15 cellular contexts compared by ENCODE assay signal in the genomic region with DNA sequence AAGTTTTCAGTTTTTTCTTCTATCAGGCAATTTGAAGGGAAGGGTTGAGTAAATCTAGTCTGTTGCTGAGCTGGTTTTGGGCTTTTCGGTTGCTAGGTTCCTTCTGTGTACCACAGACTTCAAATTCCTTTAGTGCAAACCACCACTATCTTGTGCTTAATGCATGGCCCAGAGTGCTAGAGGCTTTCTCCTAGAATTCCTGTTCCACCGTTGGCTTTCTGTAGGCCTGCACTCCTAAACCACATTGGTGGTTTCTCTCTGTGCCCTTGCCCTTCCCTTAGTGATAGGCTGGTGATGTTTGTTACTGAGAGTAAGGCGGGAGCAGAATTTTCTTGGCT. TPM values are rescaled to one million over a fixed set of nuclear protein-coding genes. Genes with fewer than 3 reads are reported as not detected.
DNase-seq lines count a peak whose midpoint lies in the region; ATAC-seq and TF ChIP-seq lines count a peak whose summit lies in the region.
"Had no signal": no experiment of that assay in that cellular context is flagged by ENCODE, and none has a peak within 500 bp of the region (broad histone marks: within the 10 kb centered on the region; RNA-seq: fewer than 3 reads in every experiment).

No MANE protein-coding gene starts in this region.

- no peaks in the 10 kb centered on the region for H3K36me3 ChIP-seq in PC-9 (ENCODE audit: low read depth)
- H3K36me3 ChIP-seq: adrenal gland; BLaER1 treated with 17β-estradiol and CSF1 and Interleukin-3, amounts not matched to agents 10 nM and 100 nM; uterus; WERI-Rb-1 had no signal

- POLR2A ChIA-PET in PC-9 (lab: Charles Lee; ENCODE audit: unreplicated experiment): interaction anchor here (0.6 kb wide), 4 partner anchors 26 to 49 kb away, joined by 3 to 7 read pairs (median 4); a partner anchor contains a TSS
- POLR2A ChIA-PET in activated CD8-positive, alpha-beta T cell treated with anti-CD3 and anti-CD28 coated beads, Interleukin-2, amount 10 ng/mL, durations not matched to agents 7 days and 5 days (lab: Charles Lee): no interaction called here

- peak; percentile 13 for DNase-seq in EL
- peak; percentile 36 to 85 for DNase-seq in PC-9
- no peak for DNase-seq in chondrocyte (ENCODE audit: low spot score)
- DNase-seq in activated CD4-positive, alpha-beta T cell treated with anti-CD3 and anti-CD28 coated beads, Interleukin-2, amount 50 U/mL, for 48 hours: no peak
- DNase-seq in activated CD8-positive, alpha-beta T cell treated with anti-CD3 and anti-CD28 coated beads, Interleukin-2, amount 10 ng/mL, durations not matched to agents 7 days and 5 days: no peak
- DNase-seq: adrenal gland, dorsolateral prefrontal cortex, Karpas-422, NCI-H2107, uterus, WERI-Rb-1 had no signal

- intact Hi-C loops in PC-9 (cut with micrococcal nuclease; ENCODE audit: unreplicated experiment): loop anchor here (2.0 to 5.0 kb wide), 4 partner anchors 18 to 158 kb away; a partner anchor contains a TSS

- H3K27me3 ChIP-seq in PC-9 (ENCODE audit: insufficient read depth, low read depth): no peaks in the 10 kb centered on the region
- H3K27me3 ChIP-seq: adrenal gland; BLaER1 treated with 17β-estradiol and CSF1 and Interleukin-3, amounts not matched to agents 10 nM and 100 nM; dorsolateral prefrontal cortex; uterus had no signal

- ATAC-seq in GM21825 (IDR thresholded peaks at IDR 0.05; ENCODE audit: unreplicated experiment) (no peak), HG02798 (IDR thresholded peaks at IDR 0.05; ENCODE audit: poor library complexity, unreplicated experiment) (no peak)
- no peak for ATAC-seq in activated CD8-positive, alpha-beta T cell treated with anti-CD3 and anti-CD28 coated beads, Interleukin-2, amount 10 ng/mL, durations not matched to agents 7 days and 5 days

- H3K36me3 Mint-ChIP-seq in chondrocyte (ENCODE audit: low read depth) (peaks cover 1% of the 10 kb centered on the region), nephron (ENCODE audit: low read depth) (no peaks in the 10 kb centered on the region)
- H3K36me3 Mint-ChIP-seq in activated CD8-positive, alpha-beta T cell treated with anti-CD3 and anti-CD28 coated beads, Interleukin-2, amount 10 ng/mL, durations not matched to agents 7 days and 5 days (ENCODE audit: low read depth): no peaks in the 10 kb centered on the region

- peaks cover 52% of the 10 kb centered on the region for H3K4me1 ChIP-seq in PC-9 (replicated peaks; ENCODE audit: insufficient read depth)
- H3K4me1 ChIP-seq: adrenal gland, uterus had no signal

- H3K9me3 ChIP-seq in PC-9 (ENCODE audit: insufficient read depth, low read depth): no peaks in the 10 kb centered on the region; the same call in 1 of the 2 replicates
- H3K9me3 ChIP-seq: adrenal gland, uterus had no signal

- no peaks in the 10 kb centered on the region for H3K79me2 ChIP-seq in PC-9 (ENCODE audit: low read depth)

- 0 out of 2 replicates have a peak, but pooled peaks cover 15% of the 10 kb centered on the region for H3K9me2 ChIP-seq in PC-9 (ENCODE audit: insufficient read depth)

- H4K20me1 ChIP-seq in PC-9 (ENCODE audit: insufficient read depth): no peaks in the 10 kb centered on the region
- H4K20me1 ChIP-seq: BLaER1 treated with 17β-estradiol and CSF1 and Interleukin-3, amounts not matched to agents 10 nM and 100 nM had no signal

- TF ChIP-seq CTCF in PC-9 (conservative IDR thresholded peaks at IDR 0.05) (no peak), chondrocyte (IDR thresholded peaks at IDR 0.05) (no peak), nephron (IDR thresholded peaks at IDR 0.05; ENCODE audit: unreplicated experiment in 3 of 3) (no peak)

- H3K27me3 Mint-ChIP-seq in chondrocyte (ENCODE audit: low read depth): peaks cover 18% of the 10 kb centered on the region
- no peaks in the 10 kb centered on the region for H3K27me3 Mint-ChIP-seq in nephron (ENCODE audit: low read depth)
- no peaks in the 10 kb centered on the region for H3K27me3 Mint-ChIP-seq in activated CD8-positive, alpha-beta T cell treated with anti-CD3 and anti-CD28 coated beads, Interleukin-2, amount 10 ng/mL, durations not matched to agents 7 days and 5 days (ENCODE audit: low read depth)

- peaks cover 12% of the 10 kb centered on the region for H3K4me1 Mint-ChIP-seq in chondrocyte (ENCODE audit: low read depth)
- H3K4me1 Mint-ChIP-seq in nephron: peaks cover 11% of the 10 kb centered on the region
- no peaks in the 10 kb centered on the region for H3K4me1 Mint-ChIP-seq in activated CD8-positive, alpha-beta T cell treated with anti-CD3 and anti-CD28 coated beads, Interleukin-2, amount 10 ng/mL, durations not matched to agents 7 days and 5 days (ENCODE audit: low read depth)

- peak overlapping the region; percentile 76 for H3K4me2 ChIP-seq in PC-9
- H3K4me2 ChIP-seq: BLaER1 treated with 17β-estradiol and CSF1 and Interleukin-3, amounts not matched to agents 10 nM and 100 nM had no signal

- peak overlapping the region; percentile 10; the same call in 1 of the 2 replicates for H2AFZ ChIP-seq in PC-9

- no TSS peak for BruUV-seq in PC-9 (replicated peaks; lab: Mats Ljungman, UMichigan)

- peak overlapping the region; percentile 41 for H3K27ac Mint-ChIP-seq in chondrocyte (ENCODE audit: unreplicated experiment)
- H3K27ac Mint-ChIP-seq in nephron: peak overlapping the region; percentile 22 to 83 (median 76)
- no peak overlapping the region for H3K27ac Mint-ChIP-seq in activated CD8-positive, alpha-beta T cell treated with anti-CD3 and anti-CD28 coated beads, Interleukin-2, amount 10 ng/mL, durations not matched to agents 7 days and 5 days

- H3K27ac ChIP-seq in PC-9: peak overlapping the region; percentile 44
- H3K27ac ChIP-seq: adrenal gland; BLaER1 treated with 17β-estradiol and CSF1 and Interleukin-3, amounts not matched to agents 10 nM and 100 nM; dorsolateral prefrontal cortex; uterus; WERI-Rb-1 had no signal

- peaks cover 27% of the 10 kb centered on the region for H3F3A ChIP-seq in PC-9 (ENCODE audit: insufficient read depth, low read depth)

- H3K9me3 Mint-ChIP-seq in chondrocyte (ENCODE audit: low read depth) (no peaks in the 10 kb centered on the region), nephron (no peaks in the 10 kb centered on the region)
- H3K9me3 Mint-ChIP-seq in activated CD8-positive, alpha-beta T cell treated with anti-CD3 and anti-CD28 coated beads, Interleukin-2, amount 10 ng/mL, durations not matched to agents 7 days and 5 days (ENCODE audit: insufficient read depth): no peaks in the 10 kb centered on the region

- H3K4me3 Mint-ChIP-seq in chondrocyte (ENCODE audit: unreplicated experiment) (no peak overlapping the region), nephron (no peak overlapping the region)
- no peak overlapping the region for H3K4me3 Mint-ChIP-seq in activated CD8-positive, alpha-beta T cell treated with anti-CD3 and anti-CD28 coated beads, Interleukin-2, amount 10 ng/mL, durations not matched to agents 7 days and 5 days

- peak overlapping the region; percentile 37; the same call in 1 of the 2 replicates for H3K4me3 ChIP-seq in PC-9
- H3K4me3 ChIP-seq: adrenal gland; BLaER1 treated with 17β-estradiol and CSF1 and Interleukin-3, amounts not matched to agents 10 nM and 100 nM; dorsolateral prefrontal cortex; uterus had no signal

- CTCF ChIA-PET in PC-9 (lab: Charles Lee): no interaction called here
- CTCF ChIA-PET in activated CD8-positive, alpha-beta T cell treated with anti-CD3 and anti-CD28 coated beads, Interleukin-2, amount 10 ng/mL, durations not matched to agents 7 days and 5 days (lab: Charles Lee): no interaction called here

RNA-seq across cellular contexts. Expression of a gene that starts 47.1 kb away (rescaled TPM):
- total RNA-seq in PC-9 (2021): 119 and 124 TPM in 2 replicates
- total RNA-seq in chondrocyte: 0.77 to 4.8 TPM (median 2.7 TPM) in 3 replicates
- 100 to 1,000 TPM; 211 to 219 TPM for total RNA-seq in activated CD8-positive, alpha-beta T cell treated with anti-CD3 and anti-CD28 coated beads, Interleukin-2, amount 10 ng/mL, durations not matched to agents 7 days and 5 days

Comparison
In these comparisons a context has a peak if more than half of its experiments do, and no peak if none do; other contexts are left out.
1. DNase-seq: peak in EL (single experiment) and PC-9 (2 of 2); none in chondrocyte (single experiment), activated CD4-positive, alpha-beta T cell treated with anti-CD3 and anti-CD28 coated beads, Interleukin-2, amount 50 U/mL, for 48 hours (0 of 2) and activated CD8-positive, alpha-beta T cell treated with anti-CD3 and anti-CD28 coated beads, Interleukin-2, amount 10 ng/mL, durations not matched to agents 7 days and 5 days (single experiment).
2. RNA of a gene that starts 47.1 kb away (total RNA-seq): 211 to 219 TPM in activated CD8-positive, alpha-beta T cell treated with anti-CD3 and anti-CD28 coated beads, Interleukin-2, amount 10 ng/mL, durations not matched to agents 7 days and 5 days and 119 to 124 TPM in PC-9; 0.77 to 4.8 TPM in chondrocyte; every median in the first group is over 10 times any median in the second.